ENCODE assay signal across 8 cellular contexts in the genomic region with DNA sequence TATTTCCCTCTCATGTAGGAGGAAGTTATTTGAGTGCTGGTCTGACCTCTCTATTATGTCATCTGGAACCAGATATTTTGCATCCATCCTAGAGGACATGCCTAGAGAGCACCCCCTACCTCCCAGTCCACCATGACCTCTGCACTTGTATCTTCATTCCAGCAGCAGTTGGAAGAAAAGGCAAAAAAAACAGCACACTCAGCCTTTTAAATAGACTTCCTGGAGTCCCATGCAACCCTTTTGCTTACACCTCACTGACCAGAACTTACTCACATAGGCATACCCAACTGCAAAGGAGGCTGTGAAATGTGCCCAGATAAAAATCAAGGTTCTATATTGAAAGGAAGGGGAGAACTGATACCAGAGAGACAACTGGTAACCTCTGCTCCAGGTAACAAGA.
"Had no signal": no experiment of that assay in that cellular context is flagged by ENCODE, and none has a peak within 500 bp of the region (broad histone marks: within the 10 kb centered on the region; RNA-seq: fewer than 3 reads in every experiment).

No MANE protein-coding gene starts in this region.

- H3K27ac Mint-ChIP-seq: GM23338, H9 had no signal

- FAIRE-seq: H1, H54, HTR-8/SVneo had no signal

- ATAC-seq: GM23338 had no signal

- DNase-seq: H9, HCEC 1CT, KBM-7 had no signal

- H3K4me3 Mint-ChIP-seq: GM23338, H9, IgD-negative memory B cell had no signal

- H3K36me3 Mint-ChIP-seq: IgD-negative memory B cell had no signal

- H3K4me2 ChIP-seq: GM23338 had no signal

- H3K4me1 Mint-ChIP-seq: GM23338, IgD-negative memory B cell had no signal

- H3K4me3 ChIP-seq: GM23338 had no signal
